Comparison of ENCODE assay signal across 25 cellular contexts in the genomic region with DNA sequence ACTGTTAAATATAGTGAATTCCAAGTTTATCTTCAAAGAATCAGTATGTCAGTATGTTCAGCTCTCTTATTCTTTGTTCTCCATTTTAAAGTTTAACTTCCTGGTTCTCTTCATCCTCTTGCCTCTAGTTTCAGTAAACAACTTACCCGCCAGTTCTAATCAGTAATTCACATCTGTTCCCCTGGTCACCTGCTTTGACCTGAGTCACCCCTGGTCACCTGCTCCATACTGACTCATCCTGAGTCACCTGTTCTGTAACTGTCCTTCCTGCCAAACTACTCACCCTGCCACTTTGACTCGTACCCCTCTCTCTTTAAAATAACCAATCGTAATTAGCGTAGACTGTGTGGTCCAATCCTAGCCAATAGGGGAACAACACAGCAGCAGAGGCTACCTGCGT.
DNase-seq lines count a peak whose midpoint lies in the region; ATAC-seq and TF ChIP-seq lines count a peak whose summit lies in the region.
"Had no signal": no experiment of that assay in that cellular context is flagged by ENCODE, and none has a peak within 500 bp of the region (broad histone marks: within the 10 kb centered on the region; RNA-seq: fewer than 3 reads in every experiment).

No MANE protein-coding gene starts in this region.

- H3K4me1 ChIP-seq in breast epithelium (no peaks in the 10 kb centered on the region), foreskin keratinocyte (no peaks in the 10 kb centered on the region)
- H3K4me1 ChIP-seq: BLaER1, Caco-2, SJSA1 had no signal

- no peaks in the 10 kb centered on the region for H3K27me3 ChIP-seq in breast epithelium
- H3K27me3 ChIP-seq in foreskin keratinocyte, result no peaks in the 10 kb centered on the region
- H3K27me3 ChIP-seq: BLaER1, SJSA1 had no signal

- H3K4me3 ChIP-seq in breast epithelium, result no peak overlapping the region
- H3K4me3 ChIP-seq: BLaER1, SJSA1 had no signal

- H3K36me3 Mint-ChIP-seq in MCF 10A (ENCODE audit: insufficient read depth, unreplicated experiment) (no peaks in the 10 kb centered on the region), WTC11 (peaks cover 19% of the 10 kb centered on the region)

- POLR2A ChIA-PET in MCF 10A (lab: Yijun Ruan, JAX) (interaction anchor here (0.6 to 0.9 kb wide), 2 partner anchors 12 to 120 kb away, joined by 3 to 5 read pairs; no protein-coding TSS in a partner anchor), WTC11 (lab: Charles Lee) (no interaction called here)

- H3K4me3 Mint-ChIP-seq in MCF 10A (ENCODE audit: unreplicated experiment) (no peak overlapping the region), WTC11 (no peak overlapping the region)
- H3K4me3 Mint-ChIP-seq: CD4-positive, alpha-beta T cell; H9 had no signal

- peaks cover 16% of the 10 kb centered on the region for H3K9me3 Mint-ChIP-seq in MCF 10A (ENCODE audit: unreplicated experiment)
- H3K9me3 Mint-ChIP-seq in WTC11, result peaks cover 27% of the 10 kb centered on the region

- DNase-seq in MCF 10A (ENCODE audit: unreplicated experiment) (peak; percentile 6), breast epithelium (ENCODE audit: low spot score in 2 of 2) (no peak), RKO (ENCODE audit: low spot score) (peak; percentile 42), foreskin keratinocyte (no peak), MV-4-11 (lab: John Stamatoyannopoulos, UW) (no peak), WTC11 (ENCODE audit: low spot score) (no peak), sciatic nerve (ENCODE audit: low spot score) (no peak)
- DNase-seq: ACHN; CD4-positive, alpha-beta T cell; DMS153; H9; KBM-7; NCI-H1105 treated with DMSO at 0.1 percent for 48 hours; NCI-H1694; NCI-H2081; NCI-H2171; NCI-H345; NCI-H524 treated with DMSO at 0.1 percent for 48 hours; NCI-H82 had no signal

- TF ChIP-seq CTCF in MCF 10A (IDR thresholded peaks at IDR 0.05; ENCODE audit: unreplicated experiment) (no peak), breast epithelium (IDR thresholded peaks at IDR 0.05) (no peak), foreskin keratinocyte (conservative IDR thresholded peaks at IDR 0.05) (no peak), WTC11 (IDR thresholded peaks at IDR 0.05) (no peak)

- H3K9me3 ChIP-seq in breast epithelium, result no peaks in the 10 kb centered on the region
- H3K9me3 ChIP-seq: BLaER1, Caco-2, SJSA1 had no signal

- H3K27ac ChIP-seq in breast epithelium (no peak overlapping the region), foreskin keratinocyte (no peak overlapping the region)
- H3K27ac ChIP-seq: 22Rv1, BLaER1, SJSA1 had no signal

- H3K27me3 Mint-ChIP-seq in MCF 10A (ENCODE audit: insufficient read depth, unreplicated experiment), result no peaks in the 10 kb centered on the region
- no peaks in the 10 kb centered on the region for H3K27me3 Mint-ChIP-seq in WTC11 (ENCODE audit: low read depth)
- H3K27me3 Mint-ChIP-seq: CD4-positive, alpha-beta T cell had no signal

- intact Hi-C loops in MCF 10A (cut with micrococcal nuclease), result no loop called here
- intact Hi-C loops in breast epithelium (cut with DNase I; ENCODE audit: low total_unique reads), result no loop called here
- intact Hi-C loops in sciatic nerve (cut with DNase I), result no loop called here

- H3K36me3 ChIP-seq in breast epithelium, result no peaks in the 10 kb centered on the region
- H3K36me3 ChIP-seq: BLaER1, SJSA1 had no signal

- BruUV-seq in MCF 10A (replicated peaks; lab: Mats Ljungman, UMichigan), result no TSS peak

- no peak overlapping the region for H3K27ac Mint-ChIP-seq in MCF 10A (ENCODE audit: low read depth, unreplicated experiment)
- H3K27ac Mint-ChIP-seq in WTC11, result no peak overlapping the region
- H3K27ac Mint-ChIP-seq: CD4-positive, alpha-beta T cell; H9 had no signal

- TF ChIP-seq POLR2A in breast epithelium (IDR thresholded peaks at IDR 0.05), result no peak

- ATAC-seq in foreskin keratinocyte (peak; percentile 25), HG03039 (IDR thresholded peaks at IDR 0.05; ENCODE audit: unreplicated experiment) (no peak), WTC11 (no peak), sciatic nerve (no peak)
- ATAC-seq: Right ventricle myocardium inferior had no signal

- CTCF ChIA-PET in MCF 10A (lab: Yijun Ruan, JAX), result interaction anchor here (1.0 to 1.6 kb wide), 5 partner anchors 11 to 616 kb away, joined by 3 to 9 read pairs (median 3); no protein-coding TSS in a partner anchor
- CTCF ChIA-PET in WTC11 (lab: Charles Lee), result no interaction called here

- H3K4me1 Mint-ChIP-seq in MCF 10A (ENCODE audit: insufficient read depth, unreplicated experiment) (peaks cover 7% of the 10 kb centered on the region), WTC11 (peaks cover 4% of the 10 kb centered on the region; the same call in 1 of the 2 replicates)

TF ChIP-seq in WTC11, 78 proteins besides CTCF, POLR2A, EP300 and RAD21 (continues in another document):
- TF ChIP-seq, protein P1, sequence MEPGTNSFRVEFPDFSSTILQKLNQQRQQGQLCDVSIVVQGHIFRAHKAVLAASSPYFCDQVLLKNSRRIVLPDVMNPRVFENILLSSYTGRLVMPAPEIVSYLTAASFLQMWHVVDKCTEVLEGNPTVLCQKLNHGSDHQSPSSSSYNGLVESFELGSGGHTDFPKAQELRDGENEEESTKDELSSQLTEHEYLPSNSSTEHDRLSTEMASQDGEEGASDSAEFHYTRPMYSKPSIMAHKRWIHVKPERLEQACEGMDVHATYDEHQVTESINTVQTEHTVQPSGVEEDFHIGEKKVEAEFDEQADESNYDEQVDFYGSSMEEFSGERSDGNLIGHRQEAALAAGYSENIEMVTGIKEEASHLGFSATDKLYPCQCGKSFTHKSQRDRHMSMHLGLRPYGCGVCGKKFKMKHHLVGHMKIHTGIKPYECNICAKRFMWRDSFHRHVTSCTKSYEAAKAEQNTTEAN (CRISPR knock-in tag; IDR thresholded peaks at IDR 0.05), result no peak
- TF ChIP-seq TEAD4 (CRISPR knock-in tag; IDR thresholded peaks at IDR 0.05) (no peak), NFE2L1 (CRISPR knock-in tag; IDR thresholded peaks at IDR 0.05) (no peak), GTF2I (CRISPR knock-in tag; conservative IDR thresholded peaks at IDR 0.05) (no peak), FOXP1 (CRISPR knock-in tag; IDR thresholded peaks at IDR 0.05; ENCODE audit: borderline replicate concordance) (no peak), ZNF232 (CRISPR knock-in tag; IDR thresholded peaks at IDR 0.05) (no peak), ZNF317 (CRISPR knock-in tag; IDR thresholded peaks at IDR 0.05; ENCODE audit: borderline replicate concordance, low read depth) (no peak), MXD4 (CRISPR knock-in tag; IDR thresholded peaks at IDR 0.05; ENCODE audit: borderline replicate concordance) (no peak), OVOL2 (CRISPR knock-in tag; IDR thresholded peaks at IDR 0.05; ENCODE audit: borderline replicate concordance) (no peak), ZBTB21 (CRISPR knock-in tag; IDR thresholded peaks at IDR 0.05; ENCODE audit: borderline replicate concordance) (no peak), PRRX2 (CRISPR knock-in tag; IDR thresholded peaks at IDR 0.05) (no peak), CREB1 (CRISPR knock-in tag; IDR thresholded peaks at IDR 0.05) (no peak)
- TF ChIP-seq, protein P2, sequence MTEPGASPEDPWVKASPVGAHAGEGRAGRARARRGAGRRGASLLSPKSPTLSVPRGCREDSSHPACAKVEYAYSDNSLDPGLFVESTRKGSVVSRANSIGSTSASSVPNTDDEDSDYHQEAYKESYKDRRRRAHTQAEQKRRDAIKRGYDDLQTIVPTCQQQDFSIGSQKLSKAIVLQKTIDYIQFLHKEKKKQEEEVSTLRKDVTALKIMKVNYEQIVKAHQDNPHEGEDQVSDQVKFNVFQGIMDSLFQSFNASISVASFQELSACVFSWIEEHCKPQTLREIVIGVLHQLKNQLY (CRISPR knock-in tag; IDR thresholded peaks at IDR 0.05), result no peak
- TF ChIP-seq, protein P3, sequence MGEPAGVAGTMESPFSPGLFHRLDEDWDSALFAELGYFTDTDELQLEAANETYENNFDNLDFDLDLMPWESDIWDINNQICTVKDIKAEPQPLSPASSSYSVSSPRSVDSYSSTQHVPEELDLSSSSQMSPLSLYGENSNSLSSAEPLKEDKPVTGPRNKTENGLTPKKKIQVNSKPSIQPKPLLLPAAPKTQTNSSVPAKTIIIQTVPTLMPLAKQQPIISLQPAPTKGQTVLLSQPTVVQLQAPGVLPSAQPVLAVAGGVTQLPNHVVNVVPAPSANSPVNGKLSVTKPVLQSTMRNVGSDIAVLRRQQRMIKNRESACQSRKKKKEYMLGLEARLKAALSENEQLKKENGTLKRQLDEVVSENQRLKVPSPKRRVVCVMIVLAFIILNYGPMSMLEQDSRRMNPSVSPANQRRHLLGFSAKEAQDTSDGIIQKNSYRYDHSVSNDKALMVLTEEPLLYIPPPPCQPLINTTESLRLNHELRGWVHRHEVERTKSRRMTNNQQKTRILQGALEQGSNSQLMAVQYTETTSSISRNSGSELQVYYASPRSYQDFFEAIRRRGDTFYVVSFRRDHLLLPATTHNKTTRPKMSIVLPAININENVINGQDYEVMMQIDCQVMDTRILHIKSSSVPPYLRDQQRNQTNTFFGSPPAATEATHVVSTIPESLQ (CRISPR knock-in tag; IDR thresholded peaks at IDR 0.05), result no peak
- TF ChIP-seq, protein P4, sequence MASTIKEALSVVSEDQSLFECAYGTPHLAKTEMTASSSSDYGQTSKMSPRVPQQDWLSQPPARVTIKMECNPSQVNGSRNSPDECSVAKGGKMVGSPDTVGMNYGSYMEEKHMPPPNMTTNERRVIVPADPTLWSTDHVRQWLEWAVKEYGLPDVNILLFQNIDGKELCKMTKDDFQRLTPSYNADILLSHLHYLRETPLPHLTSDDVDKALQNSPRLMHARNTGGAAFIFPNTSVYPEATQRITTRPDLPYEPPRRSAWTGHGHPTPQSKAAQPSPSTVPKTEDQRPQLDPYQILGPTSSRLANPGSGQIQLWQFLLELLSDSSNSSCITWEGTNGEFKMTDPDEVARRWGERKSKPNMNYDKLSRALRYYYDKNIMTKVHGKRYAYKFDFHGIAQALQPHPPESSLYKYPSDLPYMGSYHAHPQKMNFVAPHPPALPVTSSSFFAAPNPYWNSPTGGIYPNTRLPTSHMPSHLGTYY (CRISPR knock-in tag; IDR thresholded peaks at IDR 0.05), result no peak
- TF ChIP-seq, protein P5, sequence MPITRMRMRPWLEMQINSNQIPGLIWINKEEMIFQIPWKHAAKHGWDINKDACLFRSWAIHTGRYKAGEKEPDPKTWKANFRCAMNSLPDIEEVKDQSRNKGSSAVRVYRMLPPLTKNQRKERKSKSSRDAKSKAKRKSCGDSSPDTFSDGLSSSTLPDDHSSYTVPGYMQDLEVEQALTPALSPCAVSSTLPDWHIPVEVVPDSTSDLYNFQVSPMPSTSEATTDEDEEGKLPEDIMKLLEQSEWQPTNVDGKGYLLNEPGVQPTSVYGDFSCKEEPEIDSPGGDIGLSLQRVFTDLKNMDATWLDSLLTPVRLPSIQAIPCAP (CRISPR knock-in tag; IDR thresholded peaks at IDR 0.05), result no peak
- TF ChIP-seq, protein P6, sequence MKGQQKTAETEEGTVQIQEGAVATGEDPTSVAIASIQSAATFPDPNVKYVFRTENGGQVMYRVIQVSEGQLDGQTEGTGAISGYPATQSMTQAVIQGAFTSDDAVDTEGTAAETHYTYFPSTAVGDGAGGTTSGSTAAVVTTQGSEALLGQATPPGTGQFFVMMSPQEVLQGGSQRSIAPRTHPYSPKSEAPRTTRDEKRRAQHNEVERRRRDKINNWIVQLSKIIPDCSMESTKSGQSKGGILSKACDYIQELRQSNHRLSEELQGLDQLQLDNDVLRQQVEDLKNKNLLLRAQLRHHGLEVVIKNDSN (CRISPR knock-in tag; IDR thresholded peaks at IDR 0.05), result no peak

Comparison
In these comparisons a context has a peak if more than half of its experiments do, and no peak if none do; other contexts are left out.
1. DNase-seq: peak in MCF 10A (single experiment) and RKO (single experiment); none in breast epithelium (0 of 2), foreskin keratinocyte (0 of 2), MV-4-11 (single experiment), WTC11 (single experiment) and sciatic nerve (single experiment).